Comparison of ENCODE assay signal across 11 cellular contexts in genomic region chr1:145955436-145955835, GRCh38. TPM values are rescaled to one million over a fixed set of nuclear protein-coding genes. Genes with fewer than 3 reads are reported as not detected.
A peak's percentile ranks its signal among the peaks of the same experiment; 100 is the strongest.
DNase-seq lines count a peak whose midpoint lies in the region; ATAC-seq lines count a peak whose summit lies in the region.
"Had no signal": no experiment of that assay in that cellular context is flagged by ENCODE, and none has a peak within 500 bp of the region (broad histone marks: within the 10 kb centered on the region; RNA-seq: fewer than 3 reads in every experiment).

No MANE protein-coding gene starts in this region.

- H3K9ac ChIP-seq in subcutaneous abdominal adipose tissue (ENCODE audit: low read length in 5 of 5) = peak overlapping the region in 3 of 5 donors; percentile 33 to 57 (median 53)

- H3K27ac ChIP-seq in subcutaneous abdominal adipose tissue (ENCODE audit: low read depth, low read length) = peak overlapping the region; percentile 91
- H3K27ac ChIP-seq: HL-60 had no signal

- no peak for ATAC-seq in GM19023 (IDR thresholded peaks at IDR 0.05; ENCODE audit: unreplicated experiment)

- H3K9me3 Mint-ChIP-seq in activated CD4-positive, alpha-beta T cell treated with anti-CD3 and anti-CD28 coated beads, Interleukin-2, amount 10 ng/mL, durations not matched to agents 24 days and 14 days = no peaks in the 10 kb centered on the region
- H3K9me3 Mint-ChIP-seq in activated naive CD8-positive, alpha-beta T cell treated with anti-CD3 and anti-CD28 coated beads for 36 hours = no peaks in the 10 kb centered on the region

- H3K27me3 Mint-ChIP-seq in activated CD4-positive, alpha-beta T cell treated with anti-CD3 and anti-CD28 coated beads, Interleukin-2, amount 10 ng/mL, durations not matched to agents 24 days and 14 days = no peaks in the 10 kb centered on the region
- H3K27me3 Mint-ChIP-seq in activated naive CD8-positive, alpha-beta T cell treated with anti-CD3 and anti-CD28 coated beads for 36 hours = no peaks in the 10 kb centered on the region

- peaks cover 0 to 4% (median 0%) of the 10 kb centered on the region in 5 donors for H3K36me3 ChIP-seq in subcutaneous abdominal adipose tissue (ENCODE audit: control insufficient read depth in 5 of 5, insufficient read depth in 5 of 5, low read length in 5 of 5)

- peak overlapping the region; percentile 18 for H3K4me3 Mint-ChIP-seq in activated CD4-positive, alpha-beta T cell treated with anti-CD3 and anti-CD28 coated beads, Interleukin-2, amount 10 ng/mL, durations not matched to agents 24 days and 14 days
- peak overlapping the region; percentile 4 for H3K4me3 Mint-ChIP-seq in activated naive CD8-positive, alpha-beta T cell treated with anti-CD3 and anti-CD28 coated beads for 36 hours

- peaks cover 14 to 57% (median 48%) of the 10 kb centered on the region in 5 donors for H3K4me1 ChIP-seq in subcutaneous abdominal adipose tissue (ENCODE audit: control insufficient read depth in 5 of 5, insufficient read depth in 5 of 5, low read length in 5 of 5)

- peaks cover 46% of the 10 kb centered on the region for H3K4me1 Mint-ChIP-seq in activated CD4-positive, alpha-beta T cell treated with anti-CD3 and anti-CD28 coated beads, Interleukin-2, amount 10 ng/mL, durations not matched to agents 24 days and 14 days
- H3K4me1 Mint-ChIP-seq in activated naive CD8-positive, alpha-beta T cell treated with anti-CD3 and anti-CD28 coated beads for 36 hours = peaks cover 63% of the 10 kb centered on the region

- no peak overlapping the region for H3K27ac Mint-ChIP-seq in activated CD4-positive, alpha-beta T cell treated with anti-CD3 and anti-CD28 coated beads, Interleukin-2, amount 10 ng/mL, durations not matched to agents 24 days and 14 days
- no peak overlapping the region for H3K27ac Mint-ChIP-seq in activated naive CD8-positive, alpha-beta T cell treated with anti-CD3 and anti-CD28 coated beads for 36 hours

- no peaks in the 10 kb centered on the region for H3K27me3 ChIP-seq in subcutaneous abdominal adipose tissue (ENCODE audit: control insufficient read depth in 5 of 5, insufficient read depth in 4 of 5, low read length in 5 of 5)

- H3K36me3 Mint-ChIP-seq in activated CD4-positive, alpha-beta T cell treated with anti-CD3 and anti-CD28 coated beads, Interleukin-2, amount 10 ng/mL, durations not matched to agents 24 days and 14 days (ENCODE audit: low read depth) = peaks cover 12% of the 10 kb centered on the region
- H3K36me3 Mint-ChIP-seq in activated naive CD8-positive, alpha-beta T cell treated with anti-CD3 and anti-CD28 coated beads for 36 hours = peaks cover 13% of the 10 kb centered on the region

- no peak for DNase-seq in activated CD4-positive, alpha-beta T cell treated with anti-CD3 and anti-CD28 coated beads, Interleukin-2, amount 10 ng/mL, durations not matched to agents 24 days and 14 days
- DNase-seq in activated CD4-positive, alpha-beta T cell treated with anti-CD3 and anti-CD28 coated beads, Interleukin-2, amount 50 U/mL, for 1 hour = no peak
- no peak for DNase-seq in activated naive CD8-positive, alpha-beta T cell treated with anti-CD3 and anti-CD28 coated beads for 36 hours
- no peak for DNase-seq in mucosa of gallbladder (ENCODE audit: low spot score)
- DNase-seq in SHP77 treated with DMSO at 0.1 percent for 48 hours (lab: John Stamatoyannopoulos, UW) = no peak
- DNase-seq: NCI-H2029 treated with DMSO at 0.1 percent for 48 hours, SHP77 had no signal

- H3K9me3 ChIP-seq in iPS-18c (ENCODE audit: control insufficient read depth, insufficient read depth, low read length) = no peaks in the 10 kb centered on the region
- no peaks in the 10 kb centered on the region for H3K9me3 ChIP-seq in subcutaneous abdominal adipose tissue (ENCODE audit: control insufficient read depth in 5 of 5, low read length in 5 of 5)

- H3K4me3 ChIP-seq in iPS-18c (ENCODE audit: insufficient read depth, low read depth, low read length) (peak overlapping the region; percentile 11; the same call in 1 of the 2 replicates), subcutaneous abdominal adipose tissue (ENCODE audit: low read depth in 1 of 5, low read length in 5 of 5) (no peak overlapping the region)

- intact Hi-C loops in activated CD4-positive, alpha-beta T cell treated with anti-CD3 and anti-CD28 coated beads, Interleukin-2, amount 10 ng/mL, durations not matched to agents 24 days and 14 days (cut with micrococcal nuclease) = loop anchor here (5.0 kb wide), 1 partner anchor 83 kb away; no protein-coding TSS in a partner anchor

RNA-seq across cellular contexts. Expression of gene LIX1L, which starts 2.4 kb away (rescaled TPM):
- 37.8 and 38.4 TPM in 2 replicates for total RNA-seq in activated CD4-positive, alpha-beta T cell treated with anti-CD3 and anti-CD28 coated beads, Interleukin-2, amount 10 ng/mL, durations not matched to agents 24 days and 14 days
- total RNA-seq in activated naive CD8-positive, alpha-beta T cell treated with anti-CD3 and anti-CD28 coated beads for 36 hours = 10 to 100 TPM; 37.6 to 38.3 TPM
- 42.9 TPM for total RNA-seq in mucosa of gallbladder

RNA-seq across cellular contexts. Expression of gene ANKRD34A, which starts 8.9 kb away (rescaled TPM):
- 4.8 and 5.2 TPM in 2 replicates for total RNA-seq in activated CD4-positive, alpha-beta T cell treated with anti-CD3 and anti-CD28 coated beads, Interleukin-2, amount 10 ng/mL, durations not matched to agents 24 days and 14 days
- 10 to 100 TPM in 1 of 2 experiments, 1 to 10 TPM in 1; 9.3 to 10.3 TPM for total RNA-seq in activated naive CD8-positive, alpha-beta T cell treated with anti-CD3 and anti-CD28 coated beads for 36 hours
- total RNA-seq in mucosa of gallbladder = 3.4 TPM

RNA-seq across cellular contexts. Expression of gene POLR3GL, which starts 9.1 kb away (rescaled TPM):
- total RNA-seq in activated CD4-positive, alpha-beta T cell treated with anti-CD3 and anti-CD28 coated beads, Interleukin-2, amount 10 ng/mL, durations not matched to agents 24 days and 14 days = 12.1 and 12.6 TPM in 2 replicates
- total RNA-seq in activated naive CD8-positive, alpha-beta T cell treated with anti-CD3 and anti-CD28 coated beads for 36 hours = 10 to 100 TPM; 21.1 to 21.9 TPM
- 28.3 TPM for total RNA-seq in mucosa of gallbladder

RNA-seq across cellular contexts. Expression of gene RBM8A, which starts 28.2 kb away (rescaled TPM):
- total RNA-seq in activated CD4-positive, alpha-beta T cell treated with anti-CD3 and anti-CD28 coated beads, Interleukin-2, amount 10 ng/mL, durations not matched to agents 24 days and 14 days = 326 and 355 TPM in 2 replicates
- 100 to 1,000 TPM; 345 to 349 TPM for total RNA-seq in activated naive CD8-positive, alpha-beta T cell treated with anti-CD3 and anti-CD28 coated beads for 36 hours
- total RNA-seq in mucosa of gallbladder = 99.8 TPM

RNA-seq across cellular contexts. Expression of gene PEX11B, which starts 36.9 kb away (rescaled TPM):
- 31.7 and 32.2 TPM in 2 replicates for total RNA-seq in activated CD4-positive, alpha-beta T cell treated with anti-CD3 and anti-CD28 coated beads, Interleukin-2, amount 10 ng/mL, durations not matched to agents 24 days and 14 days
- 10 to 100 TPM; 33.6 to 33.8 TPM for total RNA-seq in activated naive CD8-positive, alpha-beta T cell treated with anti-CD3 and anti-CD28 coated beads for 36 hours
- 35.1 TPM for total RNA-seq in mucosa of gallbladder
